ENCODE assay signal across 12 cellular contexts in the genomic region with DNA sequence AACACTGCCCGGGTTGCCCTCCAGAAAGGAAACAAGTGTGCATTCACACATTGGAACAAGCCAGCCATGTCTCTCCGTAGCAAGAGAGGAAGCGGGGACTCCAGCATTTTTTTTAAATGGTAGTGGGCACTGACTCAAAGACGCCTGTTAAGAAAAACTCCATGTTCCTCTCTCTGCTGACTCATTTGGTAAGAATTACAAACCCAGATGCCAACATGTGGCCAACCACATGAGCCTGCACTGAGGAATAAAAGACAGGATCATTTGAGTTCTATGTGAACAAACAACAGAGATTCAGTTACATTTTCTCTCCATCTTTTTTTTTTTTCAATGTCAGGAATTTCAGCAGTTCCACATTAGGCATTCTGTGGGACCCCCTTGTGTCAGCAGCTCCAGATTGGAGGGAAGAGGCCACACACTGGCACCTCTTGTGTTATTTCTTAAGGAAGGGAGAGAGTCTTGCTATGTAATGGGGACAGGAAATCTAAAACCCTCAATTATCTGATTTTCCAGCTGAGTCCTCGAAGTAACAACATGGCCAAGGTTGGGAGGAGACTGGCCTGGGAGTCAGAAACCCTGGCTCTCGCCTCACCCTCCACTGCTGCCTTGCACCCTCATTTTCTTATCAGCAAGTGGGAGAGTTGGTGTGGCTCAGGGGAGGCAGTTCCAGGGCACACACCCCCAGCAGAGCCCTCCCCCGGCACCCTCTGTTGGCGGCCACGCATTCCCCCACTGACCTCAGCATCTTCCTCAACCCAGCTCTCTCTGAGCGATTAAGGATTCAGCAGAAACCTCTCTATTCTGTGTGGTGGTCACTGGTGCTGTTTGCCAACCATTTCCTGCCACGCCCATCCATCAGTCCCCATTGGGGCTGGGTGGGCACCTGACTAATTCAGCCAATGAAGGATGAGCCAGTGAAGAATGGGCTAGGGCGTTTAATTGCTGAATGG.
DNase-seq lines count a peak whose midpoint lies in the region; ATAC-seq and TF ChIP-seq lines count a peak whose summit lies in the region.
"Had no signal": no experiment of that assay in that cellular context is flagged by ENCODE, and none has a peak within 500 bp of the region (broad histone marks: within the 10 kb centered on the region; RNA-seq: fewer than 3 reads in every experiment).

No MANE protein-coding gene starts in this region.

- H3K36me3 ChIP-seq in ACC112 (ENCODE audit: insufficient read depth, low read length) (no peaks in the 10 kb centered on the region), mammary epithelial cell (ENCODE audit: insufficient read depth, low read length) (no peaks in the 10 kb centered on the region), MM.1S (replicated peaks; ENCODE audit: insufficient read depth, low read length) (no peaks in the 10 kb centered on the region)
- H3K36me3 ChIP-seq: esophagus squamous epithelium, vagina, WERI-Rb-1 had no signal

- BruUV-seq in mammary epithelial cell (replicated peaks; lab: Mats Ljungman, UMichigan): no TSS peak

- 48% methylated on average over 9 of the region's 12 CpGs for WGBS in mammary epithelial cell (ENCODE audit: low coverage, missing lambda C conversion rate)

- TF ChIP-seq CTCF in mammary epithelial cell (conservative IDR thresholded peaks at IDR 0.05 in 1 of 2, IDR thresholded peaks at IDR 0.05 in 1 of 2; ENCODE audit: extremely low read depth in 1 of 2, insufficient read depth in 1 of 2, low read depth in 1 of 2, low read length in 2 of 2) (no peak), MM.1S (IDR thresholded peaks at IDR 0.05; ENCODE audit: low read length) (no peak)

- in situ Hi-C loops in mammary epithelial cell (cut with MboI; ENCODE audit: low sequenced_read_pairs in 2 of 2) (no loop called here), KBM-7 (cut with MboI; ENCODE audit: low pct_unique_long_range_greater_than_20kb, low sequenced_read_pairs) (no loop called here)

- ATAC-seq in HG02588 (IDR thresholded peaks at IDR 0.05; ENCODE audit: unreplicated experiment): no peak

- DNase-seq in LHCN-M2 (ENCODE audit: low read depth) (peak; percentile 98), mammary epithelial cell (peak; percentile 83), myocyte (ENCODE audit: low read depth) (peak; percentile 84), KBM-7 (no peak), MM.1S (no peak), iPS-NIHi7 (ENCODE audit: extremely low spot score) (no peak)
- DNase-seq: C1 segment of cervical spinal cord, esophagus squamous epithelium, WERI-Rb-1 had no signal

- H2AFZ ChIP-seq in ACC112 (ENCODE audit: low read length, unreplicated experiment) (peak overlapping the region; percentile 70), mammary epithelial cell (ENCODE audit: low read depth, low read length) (peak overlapping the region; percentile 37), MM.1S (ENCODE audit: low read length) (no peak overlapping the region)

- no peaks in the 10 kb centered on the region for H3K9me2 ChIP-seq in MM.1S (replicated peaks; ENCODE audit: insufficient read depth, low read length)

- H3K4me1 ChIP-seq in ACC112 (ENCODE audit: control insufficient read depth, insufficient read depth, low read length, unreplicated experiment) (peaks cover 25% of the 10 kb centered on the region), mammary epithelial cell (ENCODE audit: insufficient read depth, low read length) (peaks cover 30% of the 10 kb centered on the region), MM.1S (ENCODE audit: low read length) (no peaks in the 10 kb centered on the region)
- H3K4me1 ChIP-seq: vagina had no signal

- dilution Hi-C loops in mammary epithelial cell (cut with HindIII; ENCODE audit: low sequenced_read_pairs): loop anchor here (5.0 kb wide), 1 partner anchor 101 kb away; no protein-coding TSS in a partner anchor

- H3K9me3 ChIP-seq in mammary epithelial cell (replicated peaks; ENCODE audit: insufficient read depth, low read length) (no peaks in the 10 kb centered on the region), MM.1S (replicated peaks; ENCODE audit: insufficient read depth, low read length) (no peaks in the 10 kb centered on the region)
- H3K9me3 ChIP-seq: esophagus squamous epithelium, vagina had no signal

- CTCF ChIA-PET in mammary epithelial cell (lab: Charles Lee; ENCODE audit: low non-redundant PET): no interaction called here

- H3K27ac ChIP-seq in ACC112 (ENCODE audit: low read depth, low read length) (peak overlapping the region; percentile 96), mammary epithelial cell (ENCODE audit: insufficient read depth, low read depth, low read length) (peak overlapping the region; percentile 18), MM.1S (ENCODE audit: low read length) (no peak overlapping the region)
- H3K27ac ChIP-seq: vagina, WERI-Rb-1 had no signal

- H3K4me2 ChIP-seq in mammary epithelial cell (ENCODE audit: insufficient read depth, low read depth, low read length) (peak overlapping the region; percentile 17), MM.1S (ENCODE audit: low read depth, low read length) (no peak overlapping the region)

- no peaks in the 10 kb centered on the region for H3F3A ChIP-seq in MM.1S (ENCODE audit: insufficient read depth, low read length)

- H3K79me2 ChIP-seq in ACC112 (ENCODE audit: control insufficient read depth, insufficient read depth, low read length, unreplicated experiment) (no peaks in the 10 kb centered on the region), mammary epithelial cell (ENCODE audit: insufficient read depth, low read length) (no peaks in the 10 kb centered on the region), MM.1S (ENCODE audit: low read length) (no peaks in the 10 kb centered on the region)

- H3K27me3 ChIP-seq in ACC112 (ENCODE audit: insufficient read depth, low read length): no peaks in the 10 kb centered on the region
- H3K27me3 ChIP-seq in mammary epithelial cell (ENCODE audit: insufficient read depth, low read length): no peaks in the 10 kb centered on the region
- peaks cover 30% of the 10 kb centered on the region for H3K27me3 ChIP-seq in MM.1S (replicated peaks; ENCODE audit: insufficient read depth, low read length)
- H3K27me3 ChIP-seq: vagina had no signal

- H3K9ac ChIP-seq in mammary epithelial cell (ENCODE audit: insufficient read depth, low read length): no peak overlapping the region
- H3K9ac ChIP-seq in MM.1S (ENCODE audit: low read length): no peak overlapping the region

- intact Hi-C loops in mammary epithelial cell (cut with micrococcal nuclease): no loop called here

- H4K20me1 ChIP-seq in mammary epithelial cell (ENCODE audit: insufficient read depth, low read length) (no peaks in the 10 kb centered on the region), MM.1S (ENCODE audit: insufficient read depth, low read length) (no peaks in the 10 kb centered on the region)

- H3K4me3 ChIP-seq in ACC112 (ENCODE audit: low read depth, low read length) (peak overlapping the region; percentile 35; the same call in 1 of the 2 replicates), mammary epithelial cell (replicated peaks in 1 of 3; ENCODE audit: insufficient read depth in 1 of 3, low read depth in 2 of 3, low read length in 3 of 3) (no peak overlapping the region), MM.1S (ENCODE audit: low read length) (no peak overlapping the region)
- H3K4me3 ChIP-seq: esophagus squamous epithelium, vagina had no signal

Comparison
In these comparisons a context has a peak if more than half of its experiments do, and no peak if none do; other contexts are left out.
1. DNase-seq: peak in LHCN-M2 (single experiment), mammary epithelial cell (single experiment) and myocyte (single experiment); none in KBM-7 (single experiment), MM.1S (single experiment) and iPS-NIHi7 (single experiment).